Comparison of ENCODE assay signal across 2 cellular contexts in the genomic region with DNA sequence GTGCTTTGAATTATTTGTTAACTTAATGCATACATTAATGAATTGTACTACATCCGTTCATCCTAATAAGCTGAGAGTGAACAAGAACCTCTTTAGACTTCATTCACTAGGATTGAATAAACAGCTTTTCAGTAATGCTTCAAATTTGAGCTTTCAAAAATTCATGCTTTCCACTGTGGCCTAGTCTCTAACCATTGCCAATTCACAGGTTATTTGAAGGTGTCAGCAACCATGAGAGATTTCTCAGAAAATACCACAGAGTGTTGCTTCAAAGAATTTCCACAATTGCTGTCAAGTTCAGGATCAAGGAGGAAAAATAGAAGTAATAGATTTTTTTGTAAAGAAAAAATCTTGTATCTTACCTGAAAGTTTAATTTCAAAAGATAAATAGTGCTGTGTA.
TF ChIP-seq lines count a peak whose summit lies in the region.

No MANE protein-coding gene starts in this region.

TF ChIP-seq in SK-N-SH, 30 proteins besides CTCF, POLR2A, EP300 and RAD21 (continued from another document):
- TF ChIP-seq, protein P1, sequence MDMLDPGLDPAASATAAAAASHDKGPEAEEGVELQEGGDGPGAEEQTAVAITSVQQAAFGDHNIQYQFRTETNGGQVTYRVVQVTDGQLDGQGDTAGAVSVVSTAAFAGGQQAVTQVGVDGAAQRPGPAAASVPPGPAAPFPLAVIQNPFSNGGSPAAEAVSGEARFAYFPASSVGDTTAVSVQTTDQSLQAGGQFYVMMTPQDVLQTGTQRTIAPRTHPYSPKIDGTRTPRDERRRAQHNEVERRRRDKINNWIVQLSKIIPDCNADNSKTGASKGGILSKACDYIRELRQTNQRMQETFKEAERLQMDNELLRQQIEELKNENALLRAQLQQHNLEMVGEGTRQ (IDR thresholded peaks at IDR 0.05; ENCODE audit: borderline replicate concordance, low read depth, low read length): no peak
- TF ChIP-seq SMC3 (IDR thresholded peaks at IDR 0.05; ENCODE audit: low read depth, low read length): no peak
- TF ChIP-seq TAF1 (IDR thresholded peaks at IDR 0.05; ENCODE audit: borderline replicate concordance, low read depth, low read length): no peak
- TF ChIP-seq RCOR1 (IDR thresholded peaks at IDR 0.05; ENCODE audit: low read length): no peak
- TF ChIP-seq RFX5 (IDR thresholded peaks at IDR 0.05; ENCODE audit: low read length): no peak
- no peak for TF ChIP-seq FOXJ3 (CRISPR knock-in tag; IDR thresholded peaks at IDR 0.05)
- no peak for TF ChIP-seq RXRA (IDR thresholded peaks at IDR 0.05; ENCODE audit: borderline replicate concordance, low read depth)
- no peak for TF ChIP-seq GATA2 (CRISPR knock-in tag; IDR thresholded peaks at IDR 0.05)
- no peak for TF ChIP-seq JUND (IDR thresholded peaks at IDR 0.05)
- TF ChIP-seq TCF12 (IDR thresholded peaks at IDR 0.05): no peak
- no peak for TF ChIP-seq POLR2AphosphoS5 (IDR thresholded peaks at IDR 0.05; ENCODE audit: low read depth, low read length)
- TF ChIP-seq, protein P2, sequence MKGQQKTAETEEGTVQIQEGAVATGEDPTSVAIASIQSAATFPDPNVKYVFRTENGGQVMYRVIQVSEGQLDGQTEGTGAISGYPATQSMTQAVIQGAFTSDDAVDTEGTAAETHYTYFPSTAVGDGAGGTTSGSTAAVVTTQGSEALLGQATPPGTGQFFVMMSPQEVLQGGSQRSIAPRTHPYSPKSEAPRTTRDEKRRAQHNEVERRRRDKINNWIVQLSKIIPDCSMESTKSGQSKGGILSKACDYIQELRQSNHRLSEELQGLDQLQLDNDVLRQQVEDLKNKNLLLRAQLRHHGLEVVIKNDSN (IDR thresholded peaks at IDR 0.05; ENCODE audit: borderline replicate concordance, low read depth): no peak
- no peak for TF ChIP-seq TEAD4 (IDR thresholded peaks at IDR 0.05; ENCODE audit: borderline replicate concordance, insufficient read depth)
- TF ChIP-seq, protein P3, sequence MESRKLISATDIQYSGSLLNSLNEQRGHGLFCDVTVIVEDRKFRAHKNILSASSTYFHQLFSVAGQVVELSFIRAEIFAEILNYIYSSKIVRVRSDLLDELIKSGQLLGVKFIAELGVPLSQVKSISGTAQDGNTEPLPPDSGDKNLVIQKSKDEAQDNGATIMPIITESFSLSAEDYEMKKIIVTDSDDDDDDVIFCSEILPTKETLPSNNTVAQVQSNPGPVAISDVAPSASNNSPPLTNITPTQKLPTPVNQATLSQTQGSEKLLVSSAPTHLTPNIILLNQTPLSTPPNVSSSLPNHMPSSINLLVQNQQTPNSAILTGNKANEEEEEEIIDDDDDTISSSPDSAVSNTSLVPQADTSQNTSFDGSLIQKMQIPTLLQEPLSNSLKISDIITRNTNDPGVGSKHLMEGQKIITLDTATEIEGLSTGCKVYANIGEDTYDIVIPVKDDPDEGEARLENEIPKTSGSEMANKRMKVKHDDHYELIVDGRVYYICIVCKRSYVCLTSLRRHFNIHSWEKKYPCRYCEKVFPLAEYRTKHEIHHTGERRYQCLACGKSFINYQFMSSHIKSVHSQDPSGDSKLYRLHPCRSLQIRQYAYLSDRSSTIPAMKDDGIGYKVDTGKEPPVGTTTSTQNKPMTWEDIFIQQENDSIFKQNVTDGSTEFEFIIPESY (IDR thresholded peaks at IDR 0.05; ENCODE audit: borderline replicate concordance, low read depth): no peak
- TF ChIP-seq, protein P4, sequence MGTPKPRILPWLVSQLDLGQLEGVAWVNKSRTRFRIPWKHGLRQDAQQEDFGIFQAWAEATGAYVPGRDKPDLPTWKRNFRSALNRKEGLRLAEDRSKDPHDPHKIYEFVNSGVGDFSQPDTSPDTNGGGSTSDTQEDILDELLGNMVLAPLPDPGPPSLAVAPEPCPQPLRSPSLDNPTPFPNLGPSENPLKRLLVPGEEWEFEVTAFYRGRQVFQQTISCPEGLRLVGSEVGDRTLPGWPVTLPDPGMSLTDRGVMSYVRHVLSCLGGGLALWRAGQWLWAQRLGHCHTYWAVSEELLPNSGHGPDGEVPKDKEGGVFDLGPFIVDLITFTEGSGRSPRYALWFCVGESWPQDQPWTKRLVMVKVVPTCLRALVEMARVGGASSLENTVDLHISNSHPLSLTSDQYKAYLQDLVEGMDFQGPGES (IDR thresholded peaks at IDR 0.05; ENCODE audit: low read depth, low read length): no peak
TF ChIP-seq in SK-N-SH: peak in this region for 0.

TF ChIP-seq in SK-N-SH treated with all-trans-retinoic acid at 6 μM for 48 hours, 23 proteins besides CTCF, POLR2A, EP300 and RAD21 (continued from another document):
- TF ChIP-seq TOX (CRISPR knock-in tag; IDR thresholded peaks at IDR 0.05; ENCODE audit: borderline replicate concordance): no peak
- TF ChIP-seq TCF4 (CRISPR knock-in tag; IDR thresholded peaks at IDR 0.05; ENCODE audit: borderline replicate concordance): no peak
- no peak for TF ChIP-seq OSR1 (CRISPR knock-in tag; IDR thresholded peaks at IDR 0.05)
- TF ChIP-seq RARB (CRISPR knock-in tag; IDR thresholded peaks at IDR 0.05): no peak
- TF ChIP-seq ZC3H10 (CRISPR knock-in tag; IDR thresholded peaks at IDR 0.05): no peak
- TF ChIP-seq ISL1 (CRISPR knock-in tag; IDR thresholded peaks at IDR 0.05): no peak
- TF ChIP-seq ZNF8 (CRISPR knock-in tag; IDR thresholded peaks at IDR 0.05): no peak
- TF ChIP-seq GLIS3 (CRISPR knock-in tag; IDR thresholded peaks at IDR 0.05): no peak
- no peak for TF ChIP-seq ZNF70 (CRISPR knock-in tag; IDR thresholded peaks at IDR 0.05)
- no peak for TF ChIP-seq ZFP30 (CRISPR knock-in tag; IDR thresholded peaks at IDR 0.05)
